ENCODE assay signal across 8 cellular contexts in genomic region chr7:6930081-6930635, GRCh38.
A peak's percentile ranks its signal among the peaks of the same experiment; 100 is the strongest.
DNase-seq lines count a peak whose midpoint lies in the region; ATAC-seq and TF ChIP-seq lines count a peak whose summit lies in the region.
"Not testable (repeated sequence)": the region's sequence is repeated elsewhere in the genome, so short reads cannot be mapped to it uniquely, and the experiment has no call there.

No MANE protein-coding gene starts in this region.

- H3K4me3 ChIP-seq in Loucy (ENCODE audit: low read length, poor library complexity, severe bottlenecking); SJCRH30; endodermal cell (ENCODE audit: low read length); mucosa of descending colon: not testable (repeated sequence)

- H3K27ac Mint-ChIP-seq in Calu3 (ENCODE audit: unreplicated experiment); activated naive CD8-positive, alpha-beta T cell; MCF 10A (ENCODE audit: low read depth, unreplicated experiment); endodermal cell: not testable (repeated sequence)

- CTCF ChIA-PET in Calu3 (lab: Charles Lee) = interaction anchor here (0.8 to 1.3 kb wide), 2 partner anchors 59 to 414 kb away, joined by 3 to 6 read pairs; no protein-coding TSS in a partner anchor
- CTCF ChIA-PET in MCF 10A (lab: Yijun Ruan, JAX) = interaction anchor here (0.6 to 2.8 kb wide), 9 partner anchors 13 to 1223 kb away, joined by 3 to 14 read pairs (median 3); no protein-coding TSS in a partner anchor

- peaks cover 38% of the 10 kb centered on the region for H3K4me1 Mint-ChIP-seq in Calu3 (ENCODE audit: low read depth, unreplicated experiment)
- peaks cover 11% of the 10 kb centered on the region for H3K4me1 Mint-ChIP-seq in activated naive CD8-positive, alpha-beta T cell (ENCODE audit: low read depth)
- peaks cover 11% of the 10 kb centered on the region for H3K4me1 Mint-ChIP-seq in MCF 10A (ENCODE audit: insufficient read depth, unreplicated experiment)
- H3K4me1 Mint-ChIP-seq in endodermal cell = peaks cover 21% of the 10 kb centered on the region

- H3K4me3 Mint-ChIP-seq in Calu3 (ENCODE audit: low read depth, unreplicated experiment) (peak overlapping the region; percentile 1), MCF 10A (ENCODE audit: unreplicated experiment) (peak overlapping the region; percentile 35)
- peak overlapping the region; percentile 20 for H3K4me3 Mint-ChIP-seq in activated naive CD8-positive, alpha-beta T cell
- not testable (repeated sequence) for H3K4me3 Mint-ChIP-seq in endodermal cell

- intact Hi-C loops in Calu3 (cut with micrococcal nuclease; ENCODE audit: unreplicated experiment) = loop anchor here (5.0 kb wide), 1 partner anchor 413 kb away; no protein-coding TSS in a partner anchor
- intact Hi-C loops in MCF 10A (cut with micrococcal nuclease); mucosa of descending colon (cut with DNase I, micrococcal nuclease): not testable (repeated sequence)

- H3K4me2 ChIP-seq in Loucy (ENCODE audit: low read depth, low read length, poor library complexity, severe bottlenecking) = not testable (repeated sequence)

- not testable (repeated sequence) for H3K36me3 ChIP-seq in Loucy (ENCODE audit: insufficient read depth, low read length); SJCRH30; endodermal cell (ENCODE audit: control insufficient read depth, insufficient read depth, low read length); mucosa of descending colon (ENCODE audit: low read depth)

- DNase-seq in Calu3; MCF 10A (ENCODE audit: unreplicated experiment): not testable (repeated sequence)
- peak; percentile 16 to 22 for DNase-seq in SJCRH30
- peak; percentile 65 for DNase-seq in endodermal cell
- peak; percentile 27 to 50 (median 47) for DNase-seq in mucosa of descending colon
- peak; percentile 1 for DNase-seq in pons (ENCODE audit: low spot score)

- not testable (repeated sequence) for H3K9ac ChIP-seq in Loucy (ENCODE audit: low read depth, low read length, poor library complexity, severe bottlenecking); endodermal cell (ENCODE audit: extremely low read depth, low read length, poor library complexity, severe bottlenecking)

- not testable (repeated sequence) for H3K27me3 Mint-ChIP-seq in Calu3 (ENCODE audit: unreplicated experiment); activated naive CD8-positive, alpha-beta T cell; MCF 10A (ENCODE audit: insufficient read depth, unreplicated experiment); endodermal cell (ENCODE audit: insufficient read depth)

- not testable (repeated sequence) for H3K9me2 ChIP-seq in Loucy (replicated peaks; ENCODE audit: low read depth, low read length)

- WGBS in endodermal cell (ENCODE audit: insufficient coverage in 1 of 2, insufficient read length in 1 of 2), 2 experiments = 87 to 94% methylated on average over 3 to 7 of the region's 7 CpGs

- not testable (repeated sequence) for H3K9me3 Mint-ChIP-seq in Calu3 (ENCODE audit: low read depth, unreplicated experiment); activated naive CD8-positive, alpha-beta T cell (ENCODE audit: low read depth); MCF 10A (ENCODE audit: unreplicated experiment); endodermal cell

- not testable (repeated sequence) for H4K20me1 ChIP-seq in Loucy (ENCODE audit: insufficient read depth, low read length, poor library complexity, severe bottlenecking)

- not testable (repeated sequence) for H3F3A ChIP-seq in Loucy (ENCODE audit: low read depth)

- H2AFZ ChIP-seq in Loucy (ENCODE audit: low read length) = 0 out of 2 replicates have a peak overlapping the region, but pooled peaks have one; percentile 33

- not testable (repeated sequence) for H3K27me3 ChIP-seq in Loucy (ENCODE audit: insufficient read depth, low read length, poor library complexity, severe bottlenecking); SJCRH30; endodermal cell (ENCODE audit: control insufficient read depth, insufficient read depth, low read length, poor library complexity, severe bottlenecking)

- ATAC-seq in mucosa of descending colon = not testable (repeated sequence)

- H3K27ac ChIP-seq in SJCRH30; endodermal cell (ENCODE audit: low read depth, low read length): not testable (repeated sequence)

- H3K79me2 ChIP-seq in Loucy (ENCODE audit: insufficient read depth, low read length) = not testable (repeated sequence)

- peaks cover 14% of the 10 kb centered on the region for H3K36me3 Mint-ChIP-seq in Calu3 (ENCODE audit: insufficient read depth, unreplicated experiment)
- H3K36me3 Mint-ChIP-seq in activated naive CD8-positive, alpha-beta T cell; MCF 10A (ENCODE audit: insufficient read depth, unreplicated experiment); endodermal cell (ENCODE audit: low read depth): not testable (repeated sequence)

- not testable (repeated sequence) for BruUV-seq in Calu3 (replicated peaks; lab: Mats Ljungman, UMichigan); MCF 10A (replicated peaks; lab: Mats Ljungman, UMichigan)

- POLR2A ChIA-PET in MCF 10A (lab: Yijun Ruan, JAX) = not testable (repeated sequence)

- H3K9me3 ChIP-seq in Loucy (ENCODE audit: insufficient read depth, low read depth, low read length); SJCRH30 (replicated peaks); endodermal cell (ENCODE audit: control insufficient read depth, low read length); mucosa of descending colon: not testable (repeated sequence)

- H3K4me1 ChIP-seq in Loucy (ENCODE audit: insufficient read depth, low read length, poor library complexity, severe bottlenecking); SJCRH30; endodermal cell (ENCODE audit: control insufficient read depth, insufficient read depth, low read length); mucosa of descending colon (ENCODE audit: low read depth): not testable (repeated sequence)

- TF ChIP-seq CTCF in Calu3 (IDR thresholded peaks at IDR 0.05; ENCODE audit: unreplicated experiment); Loucy (conservative IDR thresholded peaks at IDR 0.05; ENCODE audit: low read length); MCF 10A (IDR thresholded peaks at IDR 0.05; ENCODE audit: unreplicated experiment); endodermal cell (conservative IDR thresholded peaks at IDR 0.05); mucosa of descending colon (IDR thresholded peaks at IDR 0.05): not testable (repeated sequence)
